In genomic region chr6:37051138-37052026, GRCh38 we compare ENCODE assay signal across 8 cellular contexts. TPM values are rescaled to one million over a fixed set of nuclear protein-coding genes. Genes with fewer than 3 reads are reported as not detected.
DNase-seq lines count a peak whose midpoint lies in the region; ATAC-seq, FAIRE-seq and TF ChIP-seq lines count a peak whose summit lies in the region.

No MANE protein-coding gene starts in this region.

- H3K36me3 ChIP-seq in HEK293 (ENCODE audit: control insufficient read depth in 2 of 2, insufficient read depth in 1 of 2, low read length in 2 of 2), result no peaks in the 10 kb centered on the region
- H3K36me3 ChIP-seq in mammary epithelial cell (ENCODE audit: insufficient read depth, low read length), result no peaks in the 10 kb centered on the region
- no peaks in the 10 kb centered on the region for H3K36me3 ChIP-seq in kidney (ENCODE audit: control insufficient read depth in 1 of 2, insufficient read depth in 2 of 2, low read length in 2 of 2)

- CTCF ChIA-PET in HEK293 (lab: Yijun Ruan, JAX) (interaction anchor here (0.6 to 20.6 kb wide), 42 partner anchors 8 to 394 kb away, joined by 3 to 380 read pairs (median 5); partner anchors contain the start of gene PIM1), mammary epithelial cell (lab: Charles Lee; ENCODE audit: low non-redundant PET) (interaction anchor here (0.5 to 1.0 kb wide), 6 partner anchors 65 to 157 kb away, joined by 3 to 15 read pairs (median 5); partner anchors contain the start of gene MTCH1)

- DNase-seq in CD1c-positive myeloid dendritic cell (ENCODE audit: extremely low spot score) (peak; percentile 86), NCI-H446 (lab: John Stamatoyannopoulos, UW) (peak; percentile 66 to 85), mammary epithelial cell (peak; percentile 65), kidney (peak; percentile 96)
- DNase-seq in activated CD4-positive, CD25-positive, alpha-beta regulatory T cell (lab: John Stamatoyannopoulos, UW), result peak; percentile 60 to 85 (median 78)
- DNase-seq in stimulated activated CD4-positive, alpha-beta T cell treated with anti-CD3 and anti-CD28 coated beads, Interleukin-1b, Interleukin-23, amount 100 ng/mL, for 1 hour (ENCODE audit: low read depth in 2 of 2), result peak; percentile 75 to 79

- POLR2A ChIA-PET in HEK293 (lab: Yijun Ruan, JAX), result interaction anchor here (0.8 to 6.7 kb wide), 9 partner anchors 50 to 159 kb away, joined by 3 to 51 read pairs (median 3); partner anchors contain the start of gene PIM1

- in situ Hi-C loops in mammary epithelial cell (cut with MboI; ENCODE audit: low sequenced_read_pairs in 2 of 2), result loop anchor here (5.0 to 10.0 kb wide), 2 partner anchors 121 to 153 kb away; partner anchors contain the start of gene PIM1 (in 2 of the 2)

- H4K20me1 ChIP-seq in mammary epithelial cell (ENCODE audit: insufficient read depth, low read length), result no peaks in the 10 kb centered on the region

- no peak overlapping the region for H3K4me2 ChIP-seq in mammary epithelial cell (ENCODE audit: insufficient read depth, low read depth, low read length)

- dilution Hi-C loops in mammary epithelial cell (cut with HindIII; ENCODE audit: low sequenced_read_pairs), result loop anchor here (5.0 kb wide), 1 partner anchor 86 kb away; no protein-coding TSS in a partner anchor

- H3K4me3 ChIP-seq in HEK293 (ENCODE audit: low read depth, low read length), result no peak overlapping the region
- no peak overlapping the region for H3K4me3 ChIP-seq in mammary epithelial cell (replicated peaks in 1 of 3; ENCODE audit: insufficient read depth in 1 of 3, low read depth in 2 of 3, low read length in 3 of 3)
- H3K4me3 ChIP-seq in kidney (ENCODE audit: low read length in 2 of 2), result no peak overlapping the region

- 16% methylated on average over 20 of the region's 25 CpGs for WGBS in mammary epithelial cell (ENCODE audit: low coverage, missing lambda C conversion rate)

- TF ChIP-seq CTCF in HEK293 (tag by site-specific recombination; IDR thresholded peaks at IDR 0.05) (peak; percentile 97), mammary epithelial cell (conservative IDR thresholded peaks at IDR 0.05 in 1 of 2, IDR thresholded peaks at IDR 0.05 in 1 of 2; ENCODE audit: extremely low read depth in 1 of 2, insufficient read depth in 1 of 2, low read depth in 1 of 2, low read length in 2 of 2) (peak; percentile 65 to 96), kidney (IDR thresholded peaks at IDR 0.05; ENCODE audit: borderline replicate concordance, extremely low read depth, insufficient read depth) (peak; percentile 94)

- H3K9me3 ChIP-seq in HEK293 (ENCODE audit: control insufficient read depth, insufficient read depth, low read depth, low read length) (no peaks in the 10 kb centered on the region), mammary epithelial cell (replicated peaks; ENCODE audit: insufficient read depth, low read length) (no peaks in the 10 kb centered on the region), kidney (ENCODE audit: control insufficient read depth in 1 of 2, low read length in 2 of 2) (no peaks in the 10 kb centered on the region)

- no peak for ATAC-seq in HG03520 (IDR thresholded peaks at IDR 0.05; ENCODE audit: unreplicated experiment)

- intact Hi-C loops in mammary epithelial cell (cut with micrococcal nuclease) (loop anchor here (1.0 kb wide), 3 partner anchors 33 to 157 kb away; no protein-coding TSS in a partner anchor), kidney (cut with DNase I) (loop anchor here (10.0 kb wide), 1 partner anchor 123 kb away; the partner anchor contains the start of gene PIM1)

- H3K9ac ChIP-seq in mammary epithelial cell (ENCODE audit: insufficient read depth, low read length) (no peak overlapping the region), kidney (ENCODE audit: low read length in 2 of 2) (no peak overlapping the region)

- no peaks in the 10 kb centered on the region for H3K79me2 ChIP-seq in mammary epithelial cell (ENCODE audit: insufficient read depth, low read length)

- H3K4me1 ChIP-seq in HEK293 (ENCODE audit: control insufficient read depth, insufficient read depth, low read length) (no peaks in the 10 kb centered on the region), mammary epithelial cell (ENCODE audit: insufficient read depth, low read length) (peaks cover 36% of the 10 kb centered on the region), kidney (ENCODE audit: control insufficient read depth in 1 of 2, insufficient read depth in 1 of 2, low read depth in 1 of 2, low read length in 2 of 2) (peaks cover 0 to 17% of the 10 kb centered on the region in 2 donors)

- FAIRE-seq in kidney (lab: Jason Lieb, UNC), result no peak

- H2AFZ ChIP-seq in mammary epithelial cell (ENCODE audit: low read depth, low read length), result no peak overlapping the region

- H3K27me3 ChIP-seq in mammary epithelial cell (ENCODE audit: insufficient read depth, low read length), result no peaks in the 10 kb centered on the region

- no TSS peak for BruUV-seq in mammary epithelial cell (replicated peaks; lab: Mats Ljungman, UMichigan)

- no peak overlapping the region for H3K27ac ChIP-seq in HEK293 (ENCODE audit: extremely low read depth, low read depth, low read length)
- H3K27ac ChIP-seq in mammary epithelial cell (ENCODE audit: insufficient read depth, low read depth, low read length), result no peak overlapping the region
- H3K27ac ChIP-seq in kidney (ENCODE audit: low read depth in 2 of 2, low read length in 2 of 2), result no peak overlapping the region

TF ChIP-seq in HEK293, 187 proteins besides CTCF, POLR2A, EP300 and RAD21 (continues in another document):
- TF ChIP-seq ZNF677 (tag by site-specific recombination; IDR thresholded peaks at IDR 0.05) (no peak), BCL11B (tag by site-specific recombination; IDR thresholded peaks at IDR 0.05; ENCODE audit: low read depth) (no peak), ZNF114 (tag by site-specific recombination; IDR thresholded peaks at IDR 0.05) (no peak), ZNF747 (tag by site-specific recombination; IDR thresholded peaks at IDR 0.05) (no peak), ZNF530 (tag by site-specific recombination; IDR thresholded peaks at IDR 0.05; ENCODE audit: low read depth) (no peak), ZNF423 (tag by site-specific recombination; IDR thresholded peaks at IDR 0.05) (no peak), ZNF514 (tag by site-specific recombination; IDR thresholded peaks at IDR 0.05) (no peak), ZNF10 (tag by site-specific recombination; IDR thresholded peaks at IDR 0.05) (0 out of 2 replicates have a peak, but pooled peaks have one; percentile 59), ZNF555 (tag by site-specific recombination; conservative IDR thresholded peaks at IDR 0.05) (no peak), ZNF513 (tag by site-specific recombination; IDR thresholded peaks at IDR 0.05) (no peak), ZNF48 (tag by site-specific recombination; IDR thresholded peaks at IDR 0.05) (no peak), GLI2 (tag by site-specific recombination; IDR thresholded peaks at IDR 0.05; ENCODE audit: borderline replicate concordance, low read depth) (no peak), ZNF2 (tag by site-specific recombination; IDR thresholded peaks at IDR 0.05) (peak; percentile 95), ZNF394 (tag by site-specific recombination; IDR thresholded peaks at IDR 0.05; ENCODE audit: borderline replicate concordance) (peak; percentile 25; the same call in 1 of the 2 replicates), SCRT1 (tag by site-specific recombination; IDR thresholded peaks at IDR 0.05; ENCODE audit: borderline replicate concordance) (no peak), ZNF449 (tag by site-specific recombination; IDR thresholded peaks at IDR 0.05) (no peak), ZSCAN5A (tag by site-specific recombination; IDR thresholded peaks at IDR 0.05) (no peak), ZNF223 (tag by site-specific recombination; IDR thresholded peaks at IDR 0.05) (no peak), ZSCAN23 (tag by site-specific recombination; IDR thresholded peaks at IDR 0.05) (no peak), ZNF274 (IDR thresholded peaks at IDR 0.05; ENCODE audit: low read length) (no peak), ZNF274 (tag by site-specific recombination; IDR thresholded peaks at IDR 0.05; ENCODE audit: borderline replicate concordance) (no peak)

RNA-seq across cellular contexts. Expression of gene FGD2, which starts 45.9 kb away (rescaled TPM):
- total RNA-seq in mammary epithelial cell (not detected), kidney (49.5 TPM)
- polyA plus RNA-seq in mammary epithelial cell (not detected), kidney (ENCODE audit: insufficient read depth, low read depth, low replicate concordance) (0.97 TPM)
- polyA minus RNA-seq in mammary epithelial cell, result not detected

Comparison
In these comparisons a context has a peak if more than half of its experiments do, and no peak if none do; other contexts are left out.
1. RNA of gene FGD2, which starts 45.9 kb away (total RNA-seq): 49.5 TPM in kidney (single experiment); not detected in mammary epithelial cell; every median in the first group is over 10 times any median in the second.
2. Peak in every context shown above with its lines, with median percentiles within 50 percentile points of each other: DNase-seq and CTCF ChIP-seq.